In the genomic region with DNA sequence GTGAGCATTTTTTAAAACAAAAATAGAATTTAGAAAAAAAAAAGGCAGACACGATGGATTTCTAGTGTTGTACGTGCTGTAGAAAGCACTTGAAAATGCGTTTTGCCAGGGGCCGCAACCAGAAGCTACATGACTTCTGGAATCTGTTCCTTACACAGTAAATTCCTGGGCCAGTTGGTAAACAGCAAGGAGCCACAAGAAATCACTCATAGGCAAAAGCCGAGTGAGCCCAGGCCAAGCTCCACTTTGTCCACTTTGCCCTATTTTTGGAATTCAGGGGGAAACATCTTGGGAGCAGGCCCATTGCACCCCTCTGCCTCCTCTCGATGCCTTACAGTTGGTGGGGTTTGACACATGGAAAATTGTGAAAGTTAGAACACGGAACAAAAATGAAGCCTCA, we compare ENCODE assay signal across 5 cellular contexts.
"Had no signal": no experiment of that assay in that cellular context is flagged by ENCODE, and none has a peak within 500 bp of the region (broad histone marks: within the 10 kb centered on the region; RNA-seq: fewer than 3 reads in every experiment).

No MANE protein-coding gene starts in this region.

- H3K36me3 ChIP-seq: gastrocnemius medialis, heart left ventricle, pancreas, suprapubic skin had no signal

- H3K4me3 ChIP-seq: gastrocnemius medialis, heart left ventricle, pancreas, smooth muscle cell, suprapubic skin had no signal

- H3K9me3 ChIP-seq: gastrocnemius medialis, heart left ventricle, pancreas, suprapubic skin had no signal

- H3K27ac ChIP-seq: gastrocnemius medialis, heart left ventricle, pancreas, suprapubic skin had no signal

- H3K4me2 ChIP-seq: smooth muscle cell had no signal
